In genomic region chrX:110852180-110852579, GRCh38 we compare ENCODE assay signal across 10 cellular contexts. TPM values are rescaled to one million over a fixed set of nuclear protein-coding genes. Genes with fewer than 3 reads are reported as not detected.
A peak's percentile ranks its signal among the peaks of the same experiment; 100 is the strongest.
DNase-seq lines count a peak whose midpoint lies in the region; ATAC-seq and TF ChIP-seq lines count a peak whose summit lies in the region.
"Had no signal": no experiment of that assay in that cellular context is flagged by ENCODE, and none has a peak within 500 bp of the region (broad histone marks: within the 10 kb centered on the region; RNA-seq: fewer than 3 reads in every experiment).

No MANE protein-coding gene starts in this region.

- H3K4me3 Mint-ChIP-seq in natural killer cell treated with Interleukin-12 subunit alpha and Interleukin-12 subunit beta and Interleukin-15 and Interleukin-18, amount 100 ng/mL, for 72 hours = no peak overlapping the region
- H3K4me3 Mint-ChIP-seq: T-helper 1 cell treated with Interleukin-12 subunit alpha and Interleukin-12 subunit beta and Interleukin-4 antibody, amounts not matched to agents 30 μg/mL and 1 μg/mL, for 36 hours had no signal

- H3K27ac ChIP-seq in WERI-Rb-1 = no peak overlapping the region
- H3K27ac ChIP-seq: neutrophil had no signal

- no peaks in the 10 kb centered on the region for H3K36me3 Mint-ChIP-seq in natural killer cell treated with Interleukin-12 subunit alpha and Interleukin-12 subunit beta and Interleukin-15 and Interleukin-18, amount 100 ng/mL, for 72 hours

- no peak overlapping the region for H3K27ac Mint-ChIP-seq in natural killer cell treated with Interleukin-12 subunit alpha and Interleukin-12 subunit beta and Interleukin-15 and Interleukin-18, amount 100 ng/mL, for 72 hours
- H3K27ac Mint-ChIP-seq: T-helper 1 cell treated with Interleukin-12 subunit alpha and Interleukin-12 subunit beta and Interleukin-4 antibody, amounts not matched to agents 30 μg/mL and 1 μg/mL, for 36 hours had no signal

- DNase-seq in GM12865 (ENCODE audit: low read depth) (peak; percentile 37), WERI-Rb-1 (no peak), lung microvascular endothelial cell (ENCODE audit: low read depth in 2 of 2) (peak; percentile 12 to 34), amygdala (lab: John Stamatoyannopoulos, UW) (no peak)
- no peak for DNase-seq in natural killer cell treated with Interleukin-12 subunit alpha and Interleukin-12 subunit beta and Interleukin-15 and Interleukin-18, amount 100 ng/mL, for 72 hours (ENCODE audit: low spot score)

- H3K9me3 ChIP-seq in WERI-Rb-1 (ENCODE audit: severe bottlenecking) = no peaks in the 10 kb centered on the region
- H3K9me3 ChIP-seq: neutrophil had no signal

- no peaks in the 10 kb centered on the region for H3K9me3 Mint-ChIP-seq in natural killer cell treated with Interleukin-12 subunit alpha and Interleukin-12 subunit beta and Interleukin-15 and Interleukin-18, amount 100 ng/mL, for 72 hours
- H3K9me3 Mint-ChIP-seq: T-helper 1 cell treated with Interleukin-12 subunit alpha and Interleukin-12 subunit beta and Interleukin-4 antibody, amounts not matched to agents 30 μg/mL and 1 μg/mL, for 36 hours had no signal

- H3K27me3 Mint-ChIP-seq in natural killer cell treated with Interleukin-12 subunit alpha and Interleukin-12 subunit beta and Interleukin-15 and Interleukin-18, amount 100 ng/mL, for 72 hours = peaks cover 0 to 23% of the 10 kb centered on the region in 2 donors

- TF ChIP-seq CTCF in GM12865 (IDR thresholded peaks at IDR 0.05; ENCODE audit: insufficient read depth, low read depth, low read length, missing control alignments) = peak; percentile 44
- peak; percentile 60 for TF ChIP-seq CTCF in WERI-Rb-1 (IDR thresholded peaks at IDR 0.05; ENCODE audit: low read depth, low read length)

- ATAC-seq in HG02973 (IDR thresholded peaks at IDR 0.05; ENCODE audit: unreplicated experiment) (peak; percentile 40), HG02759 (IDR thresholded peaks at IDR 0.05; ENCODE audit: unreplicated experiment) (no peak), GM21717 (IDR thresholded peaks at IDR 0.05; ENCODE audit: unreplicated experiment) (no peak)
- ATAC-seq in natural killer cell treated with Interleukin-12 subunit alpha and Interleukin-12 subunit beta and Interleukin-15 and Interleukin-18, amount 100 ng/mL, for 72 hours = no peak

- H3K4me1 Mint-ChIP-seq in natural killer cell treated with Interleukin-12 subunit alpha and Interleukin-12 subunit beta and Interleukin-15 and Interleukin-18, amount 100 ng/mL, for 72 hours (ENCODE audit: low read depth in 2 of 2) = peaks cover 0 to 3% of the 10 kb centered on the region in 2 donors

- H3K27me3 ChIP-seq in WERI-Rb-1 (ENCODE audit: insufficient read depth, low read depth, severe bottlenecking) = peaks cover 44% of the 10 kb centered on the region
- H3K27me3 ChIP-seq: neutrophil had no signal

- no peak overlapping the region for H3K4me3 ChIP-seq in GM12865 (ENCODE audit: low read depth, low read length)
- H3K4me3 ChIP-seq in WERI-Rb-1 (ENCODE audit: low read depth, low read length) = no peak overlapping the region

- H3K36me3 ChIP-seq in WERI-Rb-1 = no peaks in the 10 kb centered on the region
- H3K36me3 ChIP-seq: neutrophil had no signal

RNA-seq across cellular contexts. Expression of gene CHRDL1, which starts 56.6 kb away (rescaled TPM):
- total RNA-seq in lung microvascular endothelial cell = not detected in 2 replicates
- total RNA-seq in natural killer cell treated with Interleukin-12 subunit alpha and Interleukin-12 subunit beta and Interleukin-15 and Interleukin-18, amount 100 ng/mL, for 72 hours = not detected

Comparison
In these comparisons a context has a peak if more than half of its experiments do, and no peak if none do; other contexts are left out.
1. DNase-seq: peak in GM12865 (single experiment) and lung microvascular endothelial cell (2 of 2); none in WERI-Rb-1 (single experiment), natural killer cell treated with Interleukin-12 subunit alpha and Interleukin-12 subunit beta and Interleukin-15 and Interleukin-18, amount 100 ng/mL, for 72 hours (single experiment) and amygdala (0 of 56).